In the genomic region with DNA sequence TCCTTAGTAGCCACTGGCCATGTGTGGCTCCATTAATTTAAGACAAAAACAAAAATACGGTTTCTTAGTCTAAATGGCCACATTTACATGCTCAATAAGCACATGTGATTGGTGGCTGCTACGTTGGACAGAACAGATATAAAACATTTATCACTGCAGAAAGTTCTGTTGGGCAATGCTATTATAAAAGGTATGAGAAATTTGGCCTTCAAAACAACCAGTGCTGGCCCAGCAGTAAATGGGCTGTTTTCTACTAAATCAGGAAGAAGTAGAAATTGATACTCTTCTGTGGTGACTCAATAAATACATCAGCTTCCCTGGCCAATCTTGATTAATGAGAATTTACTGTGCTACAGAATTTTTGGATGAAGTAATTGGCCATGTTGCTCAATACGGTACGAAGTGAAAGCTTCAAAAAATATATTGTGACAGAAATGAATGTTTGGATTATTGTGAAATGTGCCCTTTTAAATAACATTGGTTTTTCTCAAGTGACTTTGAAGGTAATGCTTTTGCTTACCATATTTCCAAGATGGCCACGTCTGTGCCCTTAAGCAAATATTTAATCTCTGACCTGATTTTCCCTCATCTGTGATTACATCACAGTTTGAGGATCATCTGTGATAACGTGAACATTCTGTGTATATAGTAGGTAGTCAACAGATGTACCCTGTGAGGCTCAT, we compare ENCODE assay signal across 1 cellular context.
A peak's percentile ranks its signal among the peaks of the same experiment; 100 is the strongest.
TF ChIP-seq lines count a peak whose summit lies in the region.

No MANE protein-coding gene starts in this region.

TF ChIP-seq in HepG2, 621 proteins besides CTCF, POLR2A, EP300 and RAD21 (continues in another document):
- TF ChIP-seq KMT2A (CRISPR knock-in tag; IDR thresholded peaks at IDR 0.05) (peak; percentile 40; the same call in 1 of the 2 replicates), FOXC1 (CRISPR knock-in tag; IDR thresholded peaks at IDR 0.05; ENCODE audit: borderline replicate concordance) (no peak), KAT2B (IDR thresholded peaks at IDR 0.05; ENCODE audit: borderline replicate concordance, low read depth, low read length) (no peak), WIZ (CRISPR knock-in tag; IDR thresholded peaks at IDR 0.05) (no peak), SAP130 (CRISPR knock-in tag; IDR thresholded peaks at IDR 0.05; ENCODE audit: low read depth) (peak; percentile 70), ZNF331 (CRISPR knock-in tag; IDR thresholded peaks at IDR 0.05) (0 out of 2 replicates have a peak, but pooled peaks have one; percentile 8), PCBP1 (IDR thresholded peaks at IDR 0.05; ENCODE audit: borderline replicate concordance, low read depth, low read length) (no peak), TMF1 (CRISPR knock-in tag; IDR thresholded peaks at IDR 0.05; ENCODE audit: low read depth) (no peak), TOPORS (CRISPR knock-in tag; IDR thresholded peaks at IDR 0.05) (no peak), CBFB (CRISPR knock-in tag; IDR thresholded peaks at IDR 0.05) (no peak), RFX1 (IDR thresholded peaks at IDR 0.05) (no peak), HHEX (CRISPR knock-in tag; IDR thresholded peaks at IDR 0.05) (no peak), SMYD3 (CRISPR knock-in tag; IDR thresholded peaks at IDR 0.05) (no peak), ZBTB7B (CRISPR knock-in tag; IDR thresholded peaks at IDR 0.05) (no peak), ZNF101 (CRISPR knock-in tag; IDR thresholded peaks at IDR 0.05; ENCODE audit: borderline replicate concordance, low read depth) (no peak), ZNF263 (CRISPR knock-in tag; IDR thresholded peaks at IDR 0.05) (no peak), CEBPG (CRISPR knock-in tag; IDR thresholded peaks at IDR 0.05) (peak; percentile 65), KLF16 (CRISPR knock-in tag; IDR thresholded peaks at IDR 0.05) (peak in 1 of 2 experiments; percentile 42; a peak in 1 of 4 replicates), CREB1 (IDR thresholded peaks at IDR 0.05) (peak; percentile 26; the same call in 1 of the 2 replicates), CREB1 (CRISPR knock-in tag; IDR thresholded peaks at IDR 0.05) (peak; percentile 55), NR2C2 (CRISPR knock-in tag; IDR thresholded peaks at IDR 0.05; ENCODE audit: borderline replicate concordance) (peak; percentile 51; the same call in 1 of the 2 replicates), ZFX (CRISPR knock-in tag; IDR thresholded peaks at IDR 0.05; ENCODE audit: low read depth) (no peak), NFYC (CRISPR knock-in tag; IDR thresholded peaks at IDR 0.05) (no peak), NFKB2 (CRISPR knock-in tag; IDR thresholded peaks at IDR 0.05; ENCODE audit: borderline replicate concordance) (no peak), ZNF672 (CRISPR knock-in tag; IDR thresholded peaks at IDR 0.05) (no peak), ZNF382 (CRISPR knock-in tag; IDR thresholded peaks at IDR 0.05; ENCODE audit: borderline replicate concordance) (no peak), HOXA3 (CRISPR knock-in tag; IDR thresholded peaks at IDR 0.05) (peak; percentile 27; the same call in 1 of the 2 replicates), CEBPB (IDR thresholded peaks at IDR 0.05; ENCODE audit: borderline replicate concordance, low read depth, low read length) (peak; percentile 93), ZNF792 (CRISPR knock-in tag; IDR thresholded peaks at IDR 0.05) (no peak), TBX3 (IDR thresholded peaks at IDR 0.05; ENCODE audit: borderline replicate concordance) (no peak), GATA4 (IDR thresholded peaks at IDR 0.05; ENCODE audit: borderline replicate concordance, low read depth) (no peak), GATAD2A (CRISPR knock-in tag; IDR thresholded peaks at IDR 0.05) (peak; percentile 77), GFI1 (CRISPR knock-in tag; IDR thresholded peaks at IDR 0.05; ENCODE audit: borderline replicate concordance) (peak; percentile 55; the same call in 1 of the 2 replicates), FOSL2 (CRISPR knock-in tag; IDR thresholded peaks at IDR 0.05) (0 out of 2 replicates have a peak, but pooled peaks have one; percentile 30), ZNF782 (CRISPR knock-in tag; IDR thresholded peaks at IDR 0.05; ENCODE audit: borderline replicate concordance) (no peak), SMC3 (IDR thresholded peaks at IDR 0.05; ENCODE audit: low read length) (no peak), CREM (IDR thresholded peaks at IDR 0.05) (peak; percentile 49; the same call in 1 of the 2 replicates), CREM (CRISPR knock-in tag; IDR thresholded peaks at IDR 0.05) (no peak), NFIC (IDR thresholded peaks at IDR 0.05; ENCODE audit: low read length) (peak; percentile 31; the same call in 1 of the 2 replicates), RFXANK (CRISPR knock-in tag; IDR thresholded peaks at IDR 0.05) (no peak), CC2D1A (CRISPR knock-in tag; IDR thresholded peaks at IDR 0.05) (no peak), TOE1 (CRISPR knock-in tag; IDR thresholded peaks at IDR 0.05) (no peak), MATR3 (CRISPR knock-in tag; IDR thresholded peaks at IDR 0.05) (no peak)
- TF ChIP-seq, protein P1, sequence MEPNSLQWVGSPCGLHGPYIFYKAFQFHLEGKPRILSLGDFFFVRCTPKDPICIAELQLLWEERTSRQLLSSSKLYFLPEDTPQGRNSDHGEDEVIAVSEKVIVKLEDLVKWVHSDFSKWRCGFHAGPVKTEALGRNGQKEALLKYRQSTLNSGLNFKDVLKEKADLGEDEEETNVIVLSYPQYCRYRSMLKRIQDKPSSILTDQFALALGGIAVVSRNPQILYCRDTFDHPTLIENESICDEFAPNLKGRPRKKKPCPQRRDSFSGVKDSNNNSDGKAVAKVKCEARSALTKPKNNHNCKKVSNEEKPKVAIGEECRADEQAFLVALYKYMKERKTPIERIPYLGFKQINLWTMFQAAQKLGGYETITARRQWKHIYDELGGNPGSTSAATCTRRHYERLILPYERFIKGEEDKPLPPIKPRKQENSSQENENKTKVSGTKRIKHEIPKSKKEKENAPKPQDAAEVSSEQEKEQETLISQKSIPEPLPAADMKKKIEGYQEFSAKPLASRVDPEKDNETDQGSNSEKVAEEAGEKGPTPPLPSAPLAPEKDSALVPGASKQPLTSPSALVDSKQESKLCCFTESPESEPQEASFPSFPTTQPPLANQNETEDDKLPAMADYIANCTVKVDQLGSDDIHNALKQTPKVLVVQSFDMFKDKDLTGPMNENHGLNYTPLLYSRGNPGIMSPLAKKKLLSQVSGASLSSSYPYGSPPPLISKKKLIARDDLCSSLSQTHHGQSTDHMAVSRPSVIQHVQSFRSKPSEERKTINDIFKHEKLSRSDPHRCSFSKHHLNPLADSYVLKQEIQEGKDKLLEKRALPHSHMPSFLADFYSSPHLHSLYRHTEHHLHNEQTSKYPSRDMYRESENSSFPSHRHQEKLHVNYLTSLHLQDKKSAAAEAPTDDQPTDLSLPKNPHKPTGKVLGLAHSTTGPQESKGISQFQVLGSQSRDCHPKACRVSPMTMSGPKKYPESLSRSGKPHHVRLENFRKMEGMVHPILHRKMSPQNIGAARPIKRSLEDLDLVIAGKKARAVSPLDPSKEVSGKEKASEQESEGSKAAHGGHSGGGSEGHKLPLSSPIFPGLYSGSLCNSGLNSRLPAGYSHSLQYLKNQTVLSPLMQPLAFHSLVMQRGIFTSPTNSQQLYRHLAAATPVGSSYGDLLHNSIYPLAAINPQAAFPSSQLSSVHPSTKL (CRISPR knock-in tag; IDR thresholded peaks at IDR 0.05), result peak; percentile 77
- TF ChIP-seq, protein P2, sequence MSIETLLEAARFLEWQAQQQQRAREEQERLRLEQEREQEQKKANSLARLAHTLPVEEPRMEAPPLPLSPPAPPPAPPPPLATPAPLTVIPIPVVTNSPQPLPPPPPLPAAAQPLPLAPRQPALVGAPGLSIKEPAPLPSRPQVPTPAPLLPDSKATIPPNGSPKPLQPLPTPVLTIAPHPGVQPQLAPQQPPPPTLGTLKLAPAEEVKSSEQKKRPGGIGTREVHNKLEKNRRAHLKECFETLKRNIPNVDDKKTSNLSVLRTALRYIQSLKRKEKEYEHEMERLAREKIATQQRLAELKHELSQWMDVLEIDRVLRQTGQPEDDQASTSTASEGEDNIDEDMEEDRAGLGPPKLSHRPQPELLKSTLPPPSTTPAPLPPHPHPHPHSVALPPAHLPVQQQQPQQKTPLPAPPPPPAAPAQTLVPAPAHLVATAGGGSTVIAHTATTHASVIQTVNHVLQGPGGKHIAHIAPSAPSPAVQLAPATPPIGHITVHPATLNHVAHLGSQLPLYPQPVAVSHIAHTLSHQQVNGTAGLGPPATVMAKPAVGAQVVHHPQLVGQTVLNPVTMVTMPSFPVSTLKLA (IDR thresholded peaks at IDR 0.05), result peak; percentile 29; the same call in 1 of the 2 replicates
- TF ChIP-seq, protein P3, sequence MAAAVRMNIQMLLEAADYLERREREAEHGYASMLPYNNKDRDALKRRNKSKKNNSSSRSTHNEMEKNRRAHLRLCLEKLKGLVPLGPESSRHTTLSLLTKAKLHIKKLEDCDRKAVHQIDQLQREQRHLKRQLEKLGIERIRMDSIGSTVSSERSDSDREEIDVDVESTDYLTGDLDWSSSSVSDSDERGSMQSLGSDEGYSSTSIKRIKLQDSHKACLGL (CRISPR knock-in tag; IDR thresholded peaks at IDR 0.05), result no peak
- TF ChIP-seq, protein P4, sequence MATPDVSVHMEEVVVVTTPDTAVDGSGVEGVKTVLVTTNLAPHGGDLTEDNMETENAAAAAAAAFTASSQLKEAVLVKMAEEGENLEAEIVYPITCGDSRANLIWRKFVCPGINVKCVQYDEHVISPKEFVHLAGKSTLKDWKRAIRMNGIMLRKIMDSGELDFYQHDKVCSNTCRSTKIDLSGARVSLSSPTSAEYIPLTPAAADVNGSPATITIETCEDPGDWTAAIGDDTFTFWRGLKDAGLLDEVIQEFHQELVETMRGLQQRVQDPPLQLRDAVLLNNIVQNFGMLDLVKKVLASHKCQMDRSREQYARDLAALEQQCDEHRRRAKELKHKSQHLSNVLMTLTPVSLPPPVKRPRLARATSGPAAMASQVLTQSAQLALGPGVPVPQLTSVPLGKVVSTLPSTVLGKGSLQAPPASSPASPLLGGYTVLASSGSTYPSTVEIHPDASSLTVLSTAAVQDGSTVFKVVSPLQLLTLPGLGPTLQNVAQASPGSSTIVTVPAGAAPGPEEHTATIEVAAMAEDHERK (CRISPR knock-in tag; IDR thresholded peaks at IDR 0.05; ENCODE audit: low read depth), result no peak
- TF ChIP-seq, protein P5, sequence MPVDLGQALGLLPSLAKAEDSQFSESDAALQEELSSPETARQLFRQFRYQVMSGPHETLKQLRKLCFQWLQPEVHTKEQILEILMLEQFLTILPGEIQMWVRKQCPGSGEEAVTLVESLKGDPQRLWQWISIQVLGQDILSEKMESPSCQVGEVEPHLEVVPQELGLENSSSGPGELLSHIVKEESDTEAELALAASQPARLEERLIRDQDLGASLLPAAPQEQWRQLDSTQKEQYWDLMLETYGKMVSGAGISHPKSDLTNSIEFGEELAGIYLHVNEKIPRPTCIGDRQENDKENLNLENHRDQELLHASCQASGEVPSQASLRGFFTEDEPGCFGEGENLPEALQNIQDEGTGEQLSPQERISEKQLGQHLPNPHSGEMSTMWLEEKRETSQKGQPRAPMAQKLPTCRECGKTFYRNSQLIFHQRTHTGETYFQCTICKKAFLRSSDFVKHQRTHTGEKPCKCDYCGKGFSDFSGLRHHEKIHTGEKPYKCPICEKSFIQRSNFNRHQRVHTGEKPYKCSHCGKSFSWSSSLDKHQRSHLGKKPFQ (CRISPR knock-in tag; IDR thresholded peaks at IDR 0.05; ENCODE audit: insufficient replicate concordance), result no peak
- TF ChIP-seq, protein P6, sequence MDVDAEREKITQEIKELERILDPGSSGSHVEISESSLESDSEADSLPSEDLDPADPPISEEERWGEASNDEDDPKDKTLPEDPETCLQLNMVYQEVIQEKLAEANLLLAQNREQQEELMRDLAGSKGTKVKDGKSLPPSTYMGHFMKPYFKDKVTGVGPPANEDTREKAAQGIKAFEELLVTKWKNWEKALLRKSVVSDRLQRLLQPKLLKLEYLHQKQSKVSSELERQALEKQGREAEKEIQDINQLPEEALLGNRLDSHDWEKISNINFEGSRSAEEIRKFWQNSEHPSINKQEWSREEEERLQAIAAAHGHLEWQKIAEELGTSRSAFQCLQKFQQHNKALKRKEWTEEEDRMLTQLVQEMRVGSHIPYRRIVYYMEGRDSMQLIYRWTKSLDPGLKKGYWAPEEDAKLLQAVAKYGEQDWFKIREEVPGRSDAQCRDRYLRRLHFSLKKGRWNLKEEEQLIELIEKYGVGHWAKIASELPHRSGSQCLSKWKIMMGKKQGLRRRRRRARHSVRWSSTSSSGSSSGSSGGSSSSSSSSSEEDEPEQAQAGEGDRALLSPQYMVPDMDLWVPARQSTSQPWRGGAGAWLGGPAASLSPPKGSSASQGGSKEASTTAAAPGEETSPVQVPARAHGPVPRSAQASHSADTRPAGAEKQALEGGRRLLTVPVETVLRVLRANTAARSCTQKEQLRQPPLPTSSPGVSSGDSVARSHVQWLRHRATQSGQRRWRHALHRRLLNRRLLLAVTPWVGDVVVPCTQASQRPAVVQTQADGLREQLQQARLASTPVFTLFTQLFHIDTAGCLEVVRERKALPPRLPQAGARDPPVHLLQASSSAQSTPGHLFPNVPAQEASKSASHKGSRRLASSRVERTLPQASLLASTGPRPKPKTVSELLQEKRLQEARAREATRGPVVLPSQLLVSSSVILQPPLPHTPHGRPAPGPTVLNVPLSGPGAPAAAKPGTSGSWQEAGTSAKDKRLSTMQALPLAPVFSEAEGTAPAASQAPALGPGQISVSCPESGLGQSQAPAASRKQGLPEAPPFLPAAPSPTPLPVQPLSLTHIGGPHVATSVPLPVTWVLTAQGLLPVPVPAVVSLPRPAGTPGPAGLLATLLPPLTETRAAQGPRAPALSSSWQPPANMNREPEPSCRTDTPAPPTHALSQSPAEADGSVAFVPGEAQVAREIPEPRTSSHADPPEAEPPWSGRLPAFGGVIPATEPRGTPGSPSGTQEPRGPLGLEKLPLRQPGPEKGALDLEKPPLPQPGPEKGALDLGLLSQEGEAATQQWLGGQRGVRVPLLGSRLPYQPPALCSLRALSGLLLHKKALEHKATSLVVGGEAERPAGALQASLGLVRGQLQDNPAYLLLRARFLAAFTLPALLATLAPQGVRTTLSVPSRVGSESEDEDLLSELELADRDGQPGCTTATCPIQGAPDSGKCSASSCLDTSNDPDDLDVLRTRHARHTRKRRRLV (CRISPR knock-in tag; IDR thresholded peaks at IDR 0.05), result no peak
